ENCODE assay signal across 8 cellular contexts in the genomic region with DNA sequence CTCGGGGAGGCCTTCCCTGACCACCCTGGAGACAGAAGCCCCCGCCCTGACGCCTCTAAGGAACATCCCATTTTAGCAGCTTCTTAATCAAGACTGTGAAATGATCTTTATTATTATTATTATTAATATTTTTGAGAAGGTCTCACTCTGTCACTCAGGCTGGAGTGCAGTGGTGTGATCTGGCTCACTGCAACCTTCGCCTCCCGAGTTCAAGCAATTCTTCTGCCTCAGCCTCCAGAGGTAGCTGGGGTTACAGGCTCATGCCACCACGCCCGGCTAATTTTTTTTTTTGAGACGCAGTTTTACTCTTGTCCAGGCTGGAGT. TPM values are rescaled to one million over a fixed set of nuclear protein-coding genes. Genes with fewer than 3 reads are reported as not detected.
A peak's percentile ranks its signal among the peaks of the same experiment; 100 is the strongest.
DNase-seq lines count a peak whose midpoint lies in the region; ATAC-seq and TF ChIP-seq lines count a peak whose summit lies in the region.

No MANE protein-coding gene starts in this region.

- peaks cover 5% of the 10 kb centered on the region for H3K27me3 Mint-ChIP-seq in activated naive CD8-positive, alpha-beta T cell treated with anti-CD3 and anti-CD28 coated beads, Interleukin-2, amount 50 U/mL, for 24 hours

- no peaks in the 10 kb centered on the region for H3K36me3 ChIP-seq in heart left ventricle
- H3K36me3 ChIP-seq in lung (ENCODE audit: control insufficient read depth in 2 of 2, insufficient read depth in 2 of 2, low read length in 2 of 2), result no peaks in the 10 kb centered on the region
- no peaks in the 10 kb centered on the region for H3K36me3 ChIP-seq in thyroid gland

- H3K27me3 ChIP-seq in heart left ventricle, result no peaks in the 10 kb centered on the region
- no peaks in the 10 kb centered on the region for H3K27me3 ChIP-seq in lung (ENCODE audit: control insufficient read depth, insufficient read depth)
- H3K27me3 ChIP-seq in thyroid gland, result no peaks in the 10 kb centered on the region

- DNase-seq in heart left ventricle (no peak), Right ventricle myocardium superior (no peak), lung (ENCODE audit: low spot score) (no peak), thyroid gland (no peak), COLO668 (lab: John Stamatoyannopoulos, UW; ENCODE audit: unreplicated experiment) (no peak), NCI-H1417 treated with DMSO at 0.1 percent for 48 hours (lab: John Stamatoyannopoulos, UW) (no peak), NCI-H226 (no peak)
- no peak for DNase-seq in activated naive CD8-positive, alpha-beta T cell treated with anti-CD3 and anti-CD28 coated beads, Interleukin-2, amount 50 U/mL, for 24 hours

- no peak for TF ChIP-seq POLR2A in heart left ventricle (IDR thresholded peaks at IDR 0.05)
- TF ChIP-seq POLR2A in thyroid gland (IDR thresholded peaks at IDR 0.05), result no peak

- TF ChIP-seq CTCF in heart left ventricle (IDR thresholded peaks at IDR 0.05) (no peak), lung (IDR thresholded peaks at IDR 0.05; ENCODE audit: control extremely low read depth, extremely low read depth) (no peak), thyroid gland (IDR thresholded peaks at IDR 0.05) (no peak)

- H3K4me1 ChIP-seq in heart left ventricle (peaks cover 0 to 20% (median 5%) of the 10 kb centered on the region in 12 donors), lung (ENCODE audit: control insufficient read depth in 2 of 2, insufficient read depth in 2 of 2, low read length in 2 of 2) (peaks cover 0 to 2% of the 10 kb centered on the region in 2 donors), thyroid gland (peaks cover 7 to 8% of the 10 kb centered on the region in 2 donors)

- intact Hi-C loops in heart left ventricle (cut with DNase I) (loop anchor here in 5 of 10 donors (2.0 to 10.0 kb wide), 3 partner anchors 79 to 187 kb away; a partner anchor contains a TSS), Right ventricle myocardium superior (cut with DNase I) (no loop called here), thyroid gland (cut with DNase I) (loop anchor here (2.0 kb wide), 1 partner anchor 79 kb away; a partner anchor contains a TSS)

- no peaks in the 10 kb centered on the region for H3K9me3 ChIP-seq in heart left ventricle
- H3K9me3 ChIP-seq in lung (ENCODE audit: control insufficient read depth in 2 of 2, insufficient read depth in 1 of 2, low read length in 1 of 2), result no peaks in the 10 kb centered on the region
- H3K9me3 ChIP-seq in thyroid gland, result no peaks in the 10 kb centered on the region

- H3K4me3 Mint-ChIP-seq in activated naive CD8-positive, alpha-beta T cell treated with anti-CD3 and anti-CD28 coated beads, Interleukin-2, amount 50 U/mL, for 24 hours, result peak overlapping the region; percentile 40

- H3K27ac ChIP-seq in heart left ventricle (peak overlapping the region in 7 of 12 donors; percentile 51 to 73 (median 63)), lung (ENCODE audit: low read depth in 1 of 2, low read length in 1 of 2) (peak overlapping the region; percentile 4 to 54), thyroid gland (peak overlapping the region in 2 of 3 donors; percentile 51 to 69)

- no peaks in the 10 kb centered on the region for H3K36me3 Mint-ChIP-seq in activated naive CD8-positive, alpha-beta T cell treated with anti-CD3 and anti-CD28 coated beads, Interleukin-2, amount 50 U/mL, for 24 hours (ENCODE audit: low read depth)

- H3K4me3 ChIP-seq in heart left ventricle (peak overlapping the region in 7 of 12 donors; percentile 47 to 66 (median 56)), lung (no peak overlapping the region), thyroid gland (replicated peaks in 1 of 3) (peak overlapping the region in 1 of 3 donors; percentile 36)

- WGBS in heart left ventricle, 4 donors, result 49 to 56% (median 53%) methylated on average over 8 of the region's 8 CpGs
- WGBS in lung, 2 donors, result 50 to 53% methylated on average over 8 of the region's 8 CpGs
- WGBS in thyroid gland, 2 donors, result 53 to 54% methylated on average over 8 of the region's 8 CpGs

- H3K27ac Mint-ChIP-seq in activated naive CD8-positive, alpha-beta T cell treated with anti-CD3 and anti-CD28 coated beads, Interleukin-2, amount 50 U/mL, for 24 hours, result no peak overlapping the region

- ATAC-seq in heart left ventricle, result no peak
- ATAC-seq in Right ventricle myocardium superior (ENCODE audit: poor library complexity), result no peak
- ATAC-seq in activated naive CD8-positive, alpha-beta T cell treated with anti-CD3 and anti-CD28 coated beads, Interleukin-2, amount 50 U/mL, for 24 hours, result no peak
- no peak for ATAC-seq in lung (ENCODE audit: insufficient read depth, low FRiP score)

- peaks cover 12% of the 10 kb centered on the region for H3K4me1 Mint-ChIP-seq in activated naive CD8-positive, alpha-beta T cell treated with anti-CD3 and anti-CD28 coated beads, Interleukin-2, amount 50 U/mL, for 24 hours

- H3K9me3 Mint-ChIP-seq in activated naive CD8-positive, alpha-beta T cell treated with anti-CD3 and anti-CD28 coated beads, Interleukin-2, amount 50 U/mL, for 24 hours, result no peaks in the 10 kb centered on the region

RNA-seq across cellular contexts. Expression of a gene that starts 3.6 kb away (rescaled TPM):
- total RNA-seq in heart left ventricle, result 10 to 100 TPM in 4 of 9 donors, 1 to 10 TPM in 5; 2.9 to 13.6 (median 9.0) TPM
- polyA plus RNA-seq in heart left ventricle, result 1 to 10 TPM; 1.4 to 4.7 TPM
- total RNA-seq in Right ventricle myocardium superior, result 9.1 TPM
- under 1 TPM; 0.20 to 0.25 TPM for total RNA-seq in lung
- under 1 TPM; 0.01 to 0.14 TPM for polyA plus RNA-seq in lung
- total RNA-seq in thyroid gland, result under 1 TPM in 2 of 4 donors, not detected in 2; 0.40 to 0.45 TPM

RNA-seq across cellular contexts. Expression of a gene that starts 8.8 kb away (rescaled TPM):
- total RNA-seq in heart left ventricle (10 to 100 TPM; 17.2 to 63.6 (median 27.2) TPM), Right ventricle myocardium superior (31.1 TPM), lung (10 to 100 TPM; 14.9 to 22.6 TPM), thyroid gland (10 to 100 TPM; 31.8 to 68.3 (median 55.2) TPM)
- polyA plus RNA-seq in heart left ventricle (100 to 1,000 TPM in 1 of 2 donors, 10 to 100 TPM in 1; 64.9 to 119 TPM), lung (10 to 100 TPM; 50.0 to 69.0 TPM)

RNA-seq across cellular contexts. Expression of a gene that starts 20.1 kb away (rescaled TPM):
- total RNA-seq in heart left ventricle (100 to 1,000 TPM; 130 to 272 (median 161) TPM), Right ventricle myocardium superior (174 TPM), lung (100 to 1,000 TPM in 1 of 2 donors, 10 to 100 TPM in 1; 79.7 to 122 TPM), thyroid gland (100 to 1,000 TPM in 2 of 4 donors, 10 to 100 TPM in 2; 72.0 to 128 (median 101) TPM)
- polyA plus RNA-seq in heart left ventricle (100 to 1,000 TPM; 186 to 212 TPM), lung (100 to 1,000 TPM; 112 to 186 TPM)

RNA-seq across cellular contexts. Expression of a gene that starts 27.4 kb away (rescaled TPM):
- total RNA-seq in heart left ventricle, result 100 to 1,000 TPM; 231 to 816 (median 380) TPM
- polyA plus RNA-seq in heart left ventricle, result 100 to 1,000 TPM; 227 to 771 TPM
- 378 TPM for total RNA-seq in Right ventricle myocardium superior
- 1,000 to 10,000 TPM in 1 of 2 donors, 100 to 1,000 TPM in 1; 479 to 1,551 TPM for total RNA-seq in lung
- polyA plus RNA-seq in lung, result 1,000 to 10,000 TPM in 1 of 2 donors, 100 to 1,000 TPM in 1; 415 to 1,123 TPM
- total RNA-seq in thyroid gland, result 1,000 to 10,000 TPM; 1,892 to 4,270 (median 2,942) TPM

RNA-seq across cellular contexts. Expression of a gene that starts 29.5 kb away (rescaled TPM):
- total RNA-seq in heart left ventricle, result 100 to 1,000 TPM in 8 of 9 donors, 10 to 100 TPM in 1; 81.4 to 147 (median 122) TPM
- 10 to 100 TPM; 42.1 to 55.2 TPM for polyA plus RNA-seq in heart left ventricle
- 160 TPM for total RNA-seq in Right ventricle myocardium superior
- 100 to 1,000 TPM; 129 to 190 TPM for total RNA-seq in lung
- polyA plus RNA-seq in lung, result 10 to 100 TPM; 26.0 to 50.5 TPM
- total RNA-seq in thyroid gland, result 10 to 100 TPM; 38.8 to 70.2 (median 62.4) TPM
